9 cellular contexts compared by ENCODE assay signal in genomic region chr6:33276581-33276863, GRCh38. TPM values are rescaled to one million over a fixed set of nuclear protein-coding genes. Genes with fewer than 3 reads are reported as not detected.
DNase-seq lines count a peak whose midpoint lies in the region; ATAC-seq and TF ChIP-seq lines count a peak whose summit lies in the region.
"Had no signal": no experiment of that assay in that cellular context is flagged by ENCODE, and none has a peak within 500 bp of the region (broad histone marks: within the 10 kb centered on the region; RNA-seq: fewer than 3 reads in every experiment).

No MANE protein-coding gene starts in this region.

- peak overlapping the region; percentile 72 to 76 for H3K4me3 ChIP-seq in left lung
- peak overlapping the region; percentile 60 to 81 for H3K4me3 ChIP-seq in testis

- peak overlapping the region; percentile 87 for H3K27ac Mint-ChIP-seq in T-helper 1 cell treated with Interleukin-12 subunit alpha and Interleukin-12 subunit beta and Interleukin-4 antibody, amounts not matched to agents 30 μg/mL and 1 μg/mL, for 36 hours

- peaks cover 58% of the 10 kb centered on the region for H3K36me3 Mint-ChIP-seq in T-helper 1 cell treated with Interleukin-12 subunit alpha and Interleukin-12 subunit beta and Interleukin-4 antibody, amounts not matched to agents 30 μg/mL and 1 μg/mL, for 36 hours (ENCODE audit: low read depth)

- POLR2A ChIA-PET in GM10248 (lab: Yijun Ruan, JAX) = interaction anchor here (1.2 to 2.2 kb wide), 6 partner anchors 13 to 431 kb away, joined by 3 to 12 read pairs (median 6); partner anchors contain the start of genes PFDN6, RGL2 and WDR46

- DNase-seq in T-helper 1 cell = no peak
- DNase-seq in left lung = no peak
- no peak for DNase-seq in testis
- DNase-seq in activated gamma-delta T cell (lab: John Stamatoyannopoulos, UW) = no peak
- no peak for DNase-seq in HPDE6-E6E7 (ENCODE audit: extremely low spot score)
- DNase-seq in GM10248 (ENCODE audit: extremely low spot score) = no peak
- DNase-seq: AML-193 had no signal

- H3K4me1 ChIP-seq in left lung (peaks cover 33 to 75% of the 10 kb centered on the region in 2 donors), testis (peaks cover 27% of the 10 kb centered on the region)

- H3K27me3 Mint-ChIP-seq in T-helper 1 cell treated with Interleukin-12 subunit alpha and Interleukin-12 subunit beta and Interleukin-4 antibody, amounts not matched to agents 30 μg/mL and 1 μg/mL, for 36 hours (ENCODE audit: low read depth) = no peaks in the 10 kb centered on the region

- CTCF ChIA-PET in GM10248 (lab: Yijun Ruan, JAX) = interaction anchor here (0.8 to 4.4 kb wide), 12 partner anchors 8 to 150 kb away, joined by 3 to 37 read pairs (median 6); partner anchors contain the start of genes PFDN6, RGL2 and WDR46

- H3K4me1 Mint-ChIP-seq in T-helper 1 cell treated with Interleukin-12 subunit alpha and Interleukin-12 subunit beta and Interleukin-4 antibody, amounts not matched to agents 30 μg/mL and 1 μg/mL, for 36 hours (ENCODE audit: low read depth) = peaks cover 44% of the 10 kb centered on the region

- H3K36me3 ChIP-seq in left lung = peaks cover 0 to 73% of the 10 kb centered on the region in 2 donors
- H3K36me3 ChIP-seq in testis (ENCODE audit: low read depth, missing control alignments) = no peaks in the 10 kb centered on the region

- no peak for TF ChIP-seq POLR2A in testis (IDR thresholded peaks at IDR 0.05)

- intact Hi-C loops in left lung (cut with DNase I) = no loop called here
- intact Hi-C loops in testis (cut with DNase I; ENCODE audit: low total_unique reads) = no loop called here

- H3K9me3 Mint-ChIP-seq in T-helper 1 cell treated with Interleukin-12 subunit alpha and Interleukin-12 subunit beta and Interleukin-4 antibody, amounts not matched to agents 30 μg/mL and 1 μg/mL, for 36 hours = no peaks in the 10 kb centered on the region

- peak overlapping the region; percentile 75 for H3K27ac ChIP-seq in angular gyrus (ENCODE audit: low read depth, low read length)
- H3K27ac ChIP-seq in left lung = peak overlapping the region; percentile 91 to 98
- H3K27ac ChIP-seq in testis = peak overlapping the region; percentile 79 to 87

- H3K4me3 Mint-ChIP-seq in T-helper 1 cell treated with Interleukin-12 subunit alpha and Interleukin-12 subunit beta and Interleukin-4 antibody, amounts not matched to agents 30 μg/mL and 1 μg/mL, for 36 hours = peak overlapping the region; percentile 83

- no peak for TF ChIP-seq CTCF in left lung (IDR thresholded peaks at IDR 0.05)
- TF ChIP-seq CTCF in testis (IDR thresholded peaks at IDR 0.05) = no peak
- no peak for TF ChIP-seq CTCF in GM10248 (IDR thresholded peaks at IDR 0.05; ENCODE audit: control extremely low read depth, extremely low read depth, low read depth, missing control alignments)

- H3K27me3 ChIP-seq in left lung (no peaks in the 10 kb centered on the region), testis (no peaks in the 10 kb centered on the region)

- no peak for ATAC-seq in left lung

- H3K9me3 ChIP-seq in left lung (no peaks in the 10 kb centered on the region), testis (no peaks in the 10 kb centered on the region)

RNA-seq across cellular contexts. Expression of gene B3GALT4, which starts 0.4 kb away (rescaled TPM):
- total RNA-seq in left lung (10 to 100 TPM; 12.7 to 12.9 TPM), testis (10 to 100 TPM; 18.0 to 18.3 TPM)
- 55.4 TPM for polyA plus RNA-seq in testis (ENCODE audit: insufficient read depth, low read depth, low replicate concordance)

RNA-seq across cellular contexts. Expression of gene RPS18, which starts 4.6 kb away (rescaled TPM):
- total RNA-seq in left lung (1,000 to 10,000 TPM; 1,881 to 1,887 TPM), testis (1,000 to 10,000 TPM in 1 of 2 donors, 100 to 1,000 TPM in 1; 685 to 1,953 TPM)
- 2,185 TPM for polyA plus RNA-seq in testis (ENCODE audit: insufficient read depth, low read depth, low replicate concordance)

RNA-seq across cellular contexts. Expression of gene VPS52, which starts 4.8 kb away (rescaled TPM):
- 10 to 100 TPM; 46.2 to 54.2 TPM for total RNA-seq in left lung
- total RNA-seq in testis = 10 to 100 TPM; 71.0 to 85.0 TPM
- 87.1 TPM for polyA plus RNA-seq in testis (ENCODE audit: insufficient read depth, low read depth, low replicate concordance)

RNA-seq across cellular contexts. Expression of gene WDR46, which starts 12.5 kb away (rescaled TPM):
- total RNA-seq in left lung = 10 to 100 TPM; 26.6 to 42.0 TPM
- 10 to 100 TPM; 63.2 to 71.2 TPM for total RNA-seq in testis
- polyA plus RNA-seq in testis (ENCODE audit: insufficient read depth, low read depth, low replicate concordance) = 61.6 TPM

RNA-seq across cellular contexts. Expression of gene PFDN6, which starts 12.9 kb away (rescaled TPM):
- total RNA-seq in left lung = 10 to 100 TPM; 37.7 to 43.0 TPM
- total RNA-seq in testis = 10 to 100 TPM; 45.5 to 56.2 TPM
- 123 TPM for polyA plus RNA-seq in testis (ENCODE audit: insufficient read depth, low read depth, low replicate concordance)
